Comparison of ENCODE assay signal across 26 cellular contexts in genomic region chr11:101046947-101047346, GRCh38.
"Had no signal": no experiment of that assay in that cellular context is flagged by ENCODE, and none has a peak within 500 bp of the region (broad histone marks: within the 10 kb centered on the region; RNA-seq: fewer than 3 reads in every experiment).

No MANE protein-coding gene starts in this region.

- H3K4me1 Mint-ChIP-seq: central memory CD8-positive, alpha-beta T cell; endodermal cell; nephron progenitor cell had no signal

- H3K9me3 Mint-ChIP-seq: dendritic cell treated with granulocyte-macrophage colony-stimulating factor and Interleukin-4, amounts not matched to agents 40 ng/mL and 50 ng/mL, for 4 days; endodermal cell; nephron progenitor cell; WTC11 had no signal

- H3K4me3 Mint-ChIP-seq: activated CD8-positive, alpha-beta T cell treated with anti-CD3 and anti-CD28 coated beads for 36 hours; activated naive CD8-positive, alpha-beta T cell; activated T-cell treated with anti-CD3 and anti-CD28 coated beads, Interleukin-2, amount 50 U/mL, for 4 hours; central memory CD8-positive, alpha-beta T cell; dendritic cell treated with granulocyte-macrophage colony-stimulating factor and Interleukin-4, amounts not matched to agents 40 ng/mL and 50 ng/mL, for 4 days; endodermal cell; mesothelial cell of epicardium; naive B cell; nephron progenitor cell; stimulated activated memory B cell treated with anti-CD40 and anti-IgM and Interleukin-4, amounts not matched to agents 10 μg/mL and 1 μg/mL and 100 μg/mL, for 72 hours; WTC11 had no signal

- H3K36me3 Mint-ChIP-seq: activated naive CD8-positive, alpha-beta T cell; mesothelial cell of epicardium; stimulated activated memory B cell treated with anti-CD40 and anti-IgM and Interleukin-4, amounts not matched to agents 10 μg/mL and 1 μg/mL and 100 μg/mL, for 72 hours; WTC11 had no signal

- H3K27ac Mint-ChIP-seq: activated CD8-positive, alpha-beta T cell treated with anti-CD3 and anti-CD28 coated beads for 36 hours; activated naive CD8-positive, alpha-beta T cell; dendritic cell treated with granulocyte-macrophage colony-stimulating factor and Interleukin-4, amounts not matched to agents 40 ng/mL and 50 ng/mL, for 4 days; endodermal cell; mesothelial cell of epicardium; nephron progenitor cell; stimulated activated memory B cell treated with anti-CD40 and anti-IgM and Interleukin-4, amounts not matched to agents 10 μg/mL and 1 μg/mL and 100 μg/mL, for 72 hours; WTC11 had no signal

- ATAC-seq: activated CD8-positive, alpha-beta T cell treated with anti-CD3 and anti-CD28 coated beads for 36 hours; activated T-cell treated with anti-CD3 and anti-CD28 coated beads, Interleukin-2, amount 50 U/mL, for 4 hours; esophagus mucosa; left cardiac atrium; right lobe of liver; stimulated activated memory B cell treated with anti-CD40 and anti-IgM and Interleukin-4, amounts not matched to agents 10 μg/mL and 1 μg/mL and 100 μg/mL, for 72 hours; upper lobe of right lung; WTC11 had no signal

- H3K27me3 Mint-ChIP-seq: activated naive CD8-positive, alpha-beta T cell; central memory CD8-positive, alpha-beta T cell; dendritic cell treated with granulocyte-macrophage colony-stimulating factor and Interleukin-4, amounts not matched to agents 40 ng/mL and 50 ng/mL, for 4 days; stimulated activated memory B cell treated with anti-CD40 and anti-IgM and Interleukin-4, amounts not matched to agents 10 μg/mL and 1 μg/mL and 100 μg/mL, for 72 hours had no signal

- DNase-seq: activated CD4-positive, alpha-beta T cell treated with anti-CD3 and anti-CD28 coated beads, Interleukin-2, amount 50 U/mL, for 1 hour; activated CD8-positive, alpha-beta T cell treated with anti-CD3 and anti-CD28 coated beads for 36 hours; activated naive CD4-positive, alpha-beta T cell treated with Interleukin-2 at 50 U/mL for 16 hours; activated T-cell treated with anti-CD3 and anti-CD28 coated beads, Interleukin-2, amount 50 U/mL, for 4 hours; anterior cingulate cortex; endodermal cell; foreskin fibroblast; head of caudate nucleus; hippocampal formation; left cardiac atrium; mammary epithelial cell; naive B cell; nephron progenitor cell; right lobe of liver; stimulated activated CD4-positive, alpha-beta T cell treated with anti-CD3 and anti-CD28 coated beads, Interleukin-12 subunit alpha, Interleukin-12 subunit beta, amount 100 ng/mL, for 4 hours; stimulated activated CD4-positive, alpha-beta T cell treated with anti-CD3 and anti-CD28 coated beads, Interleukin-4, amount 100 ng/mL, for 24 hours; stomach; thyroid gland; upper lobe of right lung had no signal
